21 cellular contexts compared by ENCODE assay signal in genomic region chr1:56433056-56433577, GRCh38.
DNase-seq lines count a peak whose midpoint lies in the region; ATAC-seq and TF ChIP-seq lines count a peak whose summit lies in the region.
"Had no signal": no experiment of that assay in that cellular context is flagged by ENCODE, and none has a peak within 500 bp of the region (broad histone marks: within the 10 kb centered on the region; RNA-seq: fewer than 3 reads in every experiment).

No MANE protein-coding gene starts in this region.

- peaks cover 55% of the 10 kb centered on the region for H3K4me1 Mint-ChIP-seq in stimulated activated memory B cell treated with anti-CD40 and anti-IgM and Interleukin-4, amounts not matched to agents 10 μg/mL and 1 μg/mL and 100 μg/mL, for 72 hours

- TF ChIP-seq CTCF in liver (IDR thresholded peaks at IDR 0.05; ENCODE audit: low read depth, low read length, missing input control): no peak

- H3K4me3 Mint-ChIP-seq in stimulated activated memory B cell treated with anti-CD40 and anti-IgM and Interleukin-4, amounts not matched to agents 10 μg/mL and 1 μg/mL and 100 μg/mL, for 72 hours: no peak overlapping the region
- H3K4me3 Mint-ChIP-seq: activated CD8-positive, alpha-beta T cell treated with anti-CD3 and anti-CD28 coated beads, Interleukin-2, amount 10 ng/mL, durations not matched to agents 7 days and 5 days; activated T-cell treated with anti-CD3 and anti-CD28 coated beads, Interleukin-2, amount 50 U/mL, for 24 hours had no signal

- peak overlapping the region; percentile 86 to 89 for H3K27ac ChIP-seq in liver (ENCODE audit: low read depth in 1 of 2, low read length in 2 of 2)
- H3K27ac ChIP-seq: foreskin keratinocyte, HL-60, SJSA1, tibial artery had no signal

- no peaks in the 10 kb centered on the region for H3K36me3 ChIP-seq in liver (ENCODE audit: control insufficient read depth in 4 of 4, insufficient read depth in 3 of 4, low read depth in 1 of 4, low read length in 3 of 4)
- H3K36me3 ChIP-seq: SJSA1, tibial artery had no signal

- H3K27me3 Mint-ChIP-seq in stimulated activated memory B cell treated with anti-CD40 and anti-IgM and Interleukin-4, amounts not matched to agents 10 μg/mL and 1 μg/mL and 100 μg/mL, for 72 hours: no peaks in the 10 kb centered on the region
- H3K27me3 Mint-ChIP-seq: activated T-cell treated with anti-CD3 and anti-CD28 coated beads, Interleukin-2, amount 50 U/mL, for 24 hours had no signal

- no peak for TF ChIP-seq RAD21 in liver (IDR thresholded peaks at IDR 0.05)

- ATAC-seq in GM18868 (IDR thresholded peaks at IDR 0.05; ENCODE audit: unreplicated experiment) (peak; percentile 47), HG02852 (IDR thresholded peaks at IDR 0.05; ENCODE audit: unreplicated experiment) (no peak), HG03442 (IDR thresholded peaks at IDR 0.05; ENCODE audit: unreplicated experiment) (no peak), GM19328 (IDR thresholded peaks at IDR 0.05; ENCODE audit: unreplicated experiment) (no peak)
- peak; percentile 82 for ATAC-seq in stimulated activated memory B cell treated with anti-CD40 and anti-IgM and Interleukin-4, amounts not matched to agents 10 μg/mL and 1 μg/mL and 100 μg/mL, for 72 hours
- ATAC-seq: activated CD8-positive, alpha-beta T cell treated with anti-CD3 and anti-CD28 coated beads, Interleukin-2, amount 10 ng/mL, durations not matched to agents 7 days and 5 days; foreskin keratinocyte had no signal

- 93% methylated on average over 4 of the region's 4 CpGs for WGBS in liver

- no peaks in the 10 kb centered on the region for H3K9me3 ChIP-seq in liver (ENCODE audit: control insufficient read depth in 4 of 4, low read length in 3 of 4)
- H3K9me3 ChIP-seq: SJSA1, tibial artery had no signal

- H3K27me3 ChIP-seq in liver (ENCODE audit: control insufficient read depth in 4 of 4, insufficient read depth in 4 of 4, low read length in 3 of 4): no peaks in the 10 kb centered on the region
- H3K27me3 ChIP-seq: foreskin keratinocyte, SJSA1, tibial artery had no signal

- DNase-seq in RPMI8226: peak; percentile 79
- DNase-seq: activated CD8-positive, alpha-beta T cell treated with anti-CD3 and anti-CD28 coated beads, Interleukin-2, amount 10 ng/mL, durations not matched to agents 7 days and 5 days; activated naive CD4-positive, alpha-beta T cell; activated T-cell treated with anti-CD3 and anti-CD28 coated beads, Interleukin-2, amount 50 U/mL, for 24 hours; caudate nucleus; dorsolateral prefrontal cortex; foreskin keratinocyte; hippocampal formation; islet precursor cell; MM.1S; posterior cingulate gyrus; stimulated activated naive CD4-positive, alpha-beta T cell; tibial artery had no signal

- H3K36me3 Mint-ChIP-seq in stimulated activated memory B cell treated with anti-CD40 and anti-IgM and Interleukin-4, amounts not matched to agents 10 μg/mL and 1 μg/mL and 100 μg/mL, for 72 hours: no peaks in the 10 kb centered on the region

- peak overlapping the region; percentile 18 for H3K27ac Mint-ChIP-seq in stimulated activated memory B cell treated with anti-CD40 and anti-IgM and Interleukin-4, amounts not matched to agents 10 μg/mL and 1 μg/mL and 100 μg/mL, for 72 hours
- H3K27ac Mint-ChIP-seq: activated CD8-positive, alpha-beta T cell treated with anti-CD3 and anti-CD28 coated beads, Interleukin-2, amount 10 ng/mL, durations not matched to agents 7 days and 5 days; activated T-cell treated with anti-CD3 and anti-CD28 coated beads, Interleukin-2, amount 50 U/mL, for 24 hours had no signal

- no peak overlapping the region for H3K4me3 ChIP-seq in liver (ENCODE audit: low read depth in 1 of 3, low read length in 3 of 3)
- H3K4me3 ChIP-seq: dorsolateral prefrontal cortex, SJSA1, tibial artery had no signal

- peaks cover 4% of the 10 kb centered on the region for H3K9me3 Mint-ChIP-seq in stimulated activated memory B cell treated with anti-CD40 and anti-IgM and Interleukin-4, amounts not matched to agents 10 μg/mL and 1 μg/mL and 100 μg/mL, for 72 hours
- H3K9me3 Mint-ChIP-seq: activated T-cell treated with anti-CD3 and anti-CD28 coated beads, Interleukin-2, amount 50 U/mL, for 24 hours had no signal

- H3K4me1 ChIP-seq in liver (ENCODE audit: control insufficient read depth in 4 of 4, insufficient read depth in 4 of 4, low read length in 3 of 4): peaks cover 10 to 28% (median 17%) of the 10 kb centered on the region in 4 donors
- H3K4me1 ChIP-seq: foreskin keratinocyte had no signal

- peak overlapping the region in 1 of 2 donors; percentile 53 for H3K9ac ChIP-seq in liver (ENCODE audit: low read depth in 1 of 2, low read length in 2 of 2)

TF ChIP-seq in liver, 16 proteins besides CTCF, POLR2A, EP300 and RAD21:
- TF ChIP-seq RXRA (IDR thresholded peaks at IDR 0.05) (no peak), GABPA (IDR thresholded peaks at IDR 0.05 in 1 of 2, conservative IDR thresholded peaks at IDR 0.05 in 1 of 2) (no peak), MAX (IDR thresholded peaks at IDR 0.05) (no peak), NR2F2 (IDR thresholded peaks at IDR 0.05) (no peak), JUND (IDR thresholded peaks at IDR 0.05) (no peak), EGR1 (IDR thresholded peaks at IDR 0.05; ENCODE audit: low read depth in 2 of 2) (no peak), ATF3 (IDR thresholded peaks at IDR 0.05) (no peak), TAF1 (conservative IDR thresholded peaks at IDR 0.05) (no peak), REST (IDR thresholded peaks at IDR 0.05) (no peak), HNF4A (conservative IDR thresholded peaks at IDR 0.05) (no peak), FOXA1 (IDR thresholded peaks at IDR 0.05) (no peak), SP1 (IDR thresholded peaks at IDR 0.05) (no peak)

Comparison
In these comparisons a context has a peak if more than half of its experiments do, and no peak if none do; other contexts are left out.
1. ATAC-seq: peak in GM18868 (single experiment) and stimulated activated memory B cell treated with anti-CD40 and anti-IgM and Interleukin-4, amounts not matched to agents 10 μg/mL and 1 μg/mL and 100 μg/mL, for 72 hours (single experiment); none in HG02852 (single experiment), HG03442 (single experiment) and GM19328 (single experiment).